In the genomic region with DNA sequence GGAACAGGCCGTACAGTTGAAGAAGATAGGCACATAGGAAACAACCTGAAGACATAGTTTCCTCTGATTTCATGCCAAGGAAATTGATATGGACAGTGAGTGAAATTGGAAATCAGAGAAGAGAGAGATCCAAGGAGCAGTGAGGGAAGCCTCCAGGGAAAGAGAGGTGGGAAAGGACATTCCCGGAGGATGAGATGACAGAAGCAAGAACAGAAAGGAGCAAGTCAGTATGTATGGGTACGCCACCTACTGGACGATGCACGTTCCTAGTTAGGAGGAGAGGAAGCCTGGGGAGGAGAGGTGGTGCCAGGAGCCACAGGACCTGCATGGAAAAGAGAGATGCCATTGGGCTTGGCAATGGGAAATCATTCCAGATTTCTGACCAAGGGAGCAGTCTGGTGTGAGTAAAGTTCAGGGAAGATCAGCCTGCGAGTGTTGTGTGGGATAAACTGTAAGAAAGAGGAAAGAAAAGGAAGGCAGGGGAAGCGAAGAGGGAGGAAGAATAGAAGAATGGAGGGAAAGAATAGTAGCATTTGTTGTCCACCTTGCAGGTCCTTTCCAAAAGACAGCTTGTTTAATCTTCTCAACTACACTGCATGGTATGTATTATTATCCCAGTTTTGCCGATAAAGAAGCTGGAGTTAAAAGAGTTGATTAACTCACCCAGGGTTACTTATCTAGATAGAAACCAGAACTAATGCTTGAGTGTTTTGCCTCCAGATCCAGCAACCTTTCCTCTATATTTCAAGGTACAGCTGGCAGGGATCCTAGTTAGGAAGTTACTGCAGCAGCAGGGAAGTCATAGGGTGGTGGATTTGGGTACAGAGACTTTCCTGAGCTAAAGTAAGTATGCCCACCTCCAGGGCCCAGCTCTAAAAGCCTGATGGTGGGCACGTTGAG, we compare ENCODE assay signal across 1 cellular context.
A peak's percentile ranks its signal among the peaks of the same experiment; 100 is the strongest.
TF ChIP-seq lines count a peak whose summit lies in the region.

No MANE protein-coding gene starts in this region.

TF ChIP-seq in K562, 482 proteins besides CTCF, POLR2A, EP300 and RAD21 (continued from another document and continues in another):
- TF ChIP-seq ZNF407 (IDR thresholded peaks at IDR 0.05; ENCODE audit: low read depth) (peak; percentile 35; the same call in 1 of the 2 replicates), SNIP1 (IDR thresholded peaks at IDR 0.05; ENCODE audit: low read depth) (no peak), ATF2 (CRISPR knock-in tag; IDR thresholded peaks at IDR 0.05) (no peak), MEF2D (tag; conservative IDR thresholded peaks at IDR 0.05; ENCODE audit: low read depth) (no peak), GATA2 (CRISPR knock-in tag; IDR thresholded peaks at IDR 0.05) (no peak), MAX (CRISPR knock-in tag; IDR thresholded peaks at IDR 0.05) (no peak), NR2C2 (CRISPR knock-in tag; IDR thresholded peaks at IDR 0.05) (no peak), NR2C2 (tag; IDR thresholded peaks at IDR 0.05) (no peak), HIVEP1 (CRISPR knock-in tag; IDR thresholded peaks at IDR 0.05) (no peak), ZFPM2 (CRISPR knock-in tag; IDR thresholded peaks at IDR 0.05) (no peak), RBM39 (optimal IDR thresholded peaks at IDR 0.05; ENCODE audit: low read depth, low read length) (no peak), PHTF2 (CRISPR knock-in tag; IDR thresholded peaks at IDR 0.05) (no peak), POLR2H (tag; IDR thresholded peaks at IDR 0.05; ENCODE audit: low read depth) (no peak), ZFP1 (CRISPR knock-in tag; IDR thresholded peaks at IDR 0.05) (no peak), HINFP (tag; conservative IDR thresholded peaks at IDR 0.05; ENCODE audit: low read depth) (0 out of 2 replicates have a peak, but pooled peaks have one; percentile 33), TAF1 (IDR thresholded peaks at IDR 0.05; ENCODE audit: control insufficient read depth, extremely low read depth, insufficient read depth, low read length, severe bottlenecking) (no peak), SIN3A (IDR thresholded peaks at IDR 0.05; ENCODE audit: borderline replicate concordance in 2 of 2, control insufficient read depth in 1 of 2, low read depth in 2 of 2, low read length in 2 of 2) (no peak), ZNF3 (CRISPR knock-in tag; IDR thresholded peaks at IDR 0.05) (no peak), ARID1B (IDR thresholded peaks at IDR 0.05) (peak; percentile 59; the same call in 1 of the 2 replicates), HDAC3 (IDR thresholded peaks at IDR 0.05; ENCODE audit: borderline replicate concordance, partially characterized antibody) (no peak), SMAD3 (CRISPR knock-in tag; conservative IDR thresholded peaks at IDR 0.05) (no peak), CBFB (CRISPR knock-in tag; IDR thresholded peaks at IDR 0.05) (no peak), COPS2 (conservative IDR thresholded peaks at IDR 0.05) (no peak), DDX20 (tag; IDR thresholded peaks at IDR 0.05; ENCODE audit: low read depth) (no peak), VEZF1 (CRISPR knock-in tag; IDR thresholded peaks at IDR 0.05) (no peak), SREBF2 (CRISPR knock-in tag; IDR thresholded peaks at IDR 0.05) (no peak), CEBPG (CRISPR knock-in tag; IDR thresholded peaks at IDR 0.05) (no peak), CEBPG (tag; conservative IDR thresholded peaks at IDR 0.05 in 1 of 2, IDR thresholded peaks at IDR 0.05 in 1 of 2) (no peak), POLR2G (IDR thresholded peaks at IDR 0.05; ENCODE audit: low read depth, low read length) (no peak), PRMT5 (CRISPR knock-in tag; IDR thresholded peaks at IDR 0.05) (no peak), HNRNPH1 (optimal IDR thresholded peaks at IDR 0.05; ENCODE audit: low read depth, low read length) (no peak), SMARCE1 (IDR thresholded peaks at IDR 0.05) (peak; percentile 75; the same call in 1 of the 2 replicates), CHD4 (IDR thresholded peaks at IDR 0.05; ENCODE audit: insufficient read depth, insufficient replicate concordance, low read depth, low read length, poor library complexity, severe bottlenecking) (no peak), ARHGAP35 (IDR thresholded peaks at IDR 0.05; ENCODE audit: partially characterized antibody) (peak; percentile 21), ZNF655 (CRISPR knock-in tag; IDR thresholded peaks at IDR 0.05) (0 out of 2 replicates have a peak, but pooled peaks have one; percentile 21)
- TF ChIP-seq, protein P1, sequence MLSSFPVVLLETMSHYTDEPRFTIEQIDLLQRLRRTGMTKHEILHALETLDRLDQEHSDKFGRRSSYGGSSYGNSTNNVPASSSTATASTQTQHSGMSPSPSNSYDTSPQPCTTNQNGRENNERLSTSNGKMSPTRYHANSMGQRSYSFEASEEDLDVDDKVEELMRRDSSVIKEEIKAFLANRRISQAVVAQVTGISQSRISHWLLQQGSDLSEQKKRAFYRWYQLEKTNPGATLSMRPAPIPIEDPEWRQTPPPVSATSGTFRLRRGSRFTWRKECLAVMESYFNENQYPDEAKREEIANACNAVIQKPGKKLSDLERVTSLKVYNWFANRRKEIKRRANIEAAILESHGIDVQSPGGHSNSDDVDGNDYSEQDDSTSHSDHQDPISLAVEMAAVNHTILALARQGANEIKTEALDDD (IDR thresholded peaks at IDR 0.05), result peak; percentile 45; the same call in 1 of the 2 replicates
- TF ChIP-seq, protein P2, sequence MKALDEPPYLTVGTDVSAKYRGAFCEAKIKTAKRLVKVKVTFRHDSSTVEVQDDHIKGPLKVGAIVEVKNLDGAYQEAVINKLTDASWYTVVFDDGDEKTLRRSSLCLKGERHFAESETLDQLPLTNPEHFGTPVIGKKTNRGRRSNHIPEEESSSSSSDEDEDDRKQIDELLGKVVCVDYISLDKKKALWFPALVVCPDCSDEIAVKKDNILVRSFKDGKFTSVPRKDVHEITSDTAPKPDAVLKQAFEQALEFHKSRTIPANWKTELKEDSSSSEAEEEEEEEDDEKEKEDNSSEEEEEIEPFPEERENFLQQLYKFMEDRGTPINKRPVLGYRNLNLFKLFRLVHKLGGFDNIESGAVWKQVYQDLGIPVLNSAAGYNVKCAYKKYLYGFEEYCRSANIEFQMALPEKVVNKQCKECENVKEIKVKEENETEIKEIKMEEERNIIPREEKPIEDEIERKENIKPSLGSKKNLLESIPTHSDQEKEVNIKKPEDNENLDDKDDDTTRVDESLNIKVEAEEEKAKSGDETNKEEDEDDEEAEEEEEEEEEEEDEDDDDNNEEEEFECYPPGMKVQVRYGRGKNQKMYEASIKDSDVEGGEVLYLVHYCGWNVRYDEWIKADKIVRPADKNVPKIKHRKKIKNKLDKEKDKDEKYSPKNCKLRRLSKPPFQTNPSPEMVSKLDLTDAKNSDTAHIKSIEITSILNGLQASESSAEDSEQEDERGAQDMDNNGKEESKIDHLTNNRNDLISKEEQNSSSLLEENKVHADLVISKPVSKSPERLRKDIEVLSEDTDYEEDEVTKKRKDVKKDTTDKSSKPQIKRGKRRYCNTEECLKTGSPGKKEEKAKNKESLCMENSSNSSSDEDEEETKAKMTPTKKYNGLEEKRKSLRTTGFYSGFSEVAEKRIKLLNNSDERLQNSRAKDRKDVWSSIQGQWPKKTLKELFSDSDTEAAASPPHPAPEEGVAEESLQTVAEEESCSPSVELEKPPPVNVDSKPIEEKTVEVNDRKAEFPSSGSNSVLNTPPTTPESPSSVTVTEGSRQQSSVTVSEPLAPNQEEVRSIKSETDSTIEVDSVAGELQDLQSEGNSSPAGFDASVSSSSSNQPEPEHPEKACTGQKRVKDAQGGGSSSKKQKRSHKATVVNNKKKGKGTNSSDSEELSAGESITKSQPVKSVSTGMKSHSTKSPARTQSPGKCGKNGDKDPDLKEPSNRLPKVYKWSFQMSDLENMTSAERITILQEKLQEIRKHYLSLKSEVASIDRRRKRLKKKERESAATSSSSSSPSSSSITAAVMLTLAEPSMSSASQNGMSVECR (CRISPR knock-in tag; IDR thresholded peaks at IDR 0.05), result no peak
